In the genomic region with DNA sequence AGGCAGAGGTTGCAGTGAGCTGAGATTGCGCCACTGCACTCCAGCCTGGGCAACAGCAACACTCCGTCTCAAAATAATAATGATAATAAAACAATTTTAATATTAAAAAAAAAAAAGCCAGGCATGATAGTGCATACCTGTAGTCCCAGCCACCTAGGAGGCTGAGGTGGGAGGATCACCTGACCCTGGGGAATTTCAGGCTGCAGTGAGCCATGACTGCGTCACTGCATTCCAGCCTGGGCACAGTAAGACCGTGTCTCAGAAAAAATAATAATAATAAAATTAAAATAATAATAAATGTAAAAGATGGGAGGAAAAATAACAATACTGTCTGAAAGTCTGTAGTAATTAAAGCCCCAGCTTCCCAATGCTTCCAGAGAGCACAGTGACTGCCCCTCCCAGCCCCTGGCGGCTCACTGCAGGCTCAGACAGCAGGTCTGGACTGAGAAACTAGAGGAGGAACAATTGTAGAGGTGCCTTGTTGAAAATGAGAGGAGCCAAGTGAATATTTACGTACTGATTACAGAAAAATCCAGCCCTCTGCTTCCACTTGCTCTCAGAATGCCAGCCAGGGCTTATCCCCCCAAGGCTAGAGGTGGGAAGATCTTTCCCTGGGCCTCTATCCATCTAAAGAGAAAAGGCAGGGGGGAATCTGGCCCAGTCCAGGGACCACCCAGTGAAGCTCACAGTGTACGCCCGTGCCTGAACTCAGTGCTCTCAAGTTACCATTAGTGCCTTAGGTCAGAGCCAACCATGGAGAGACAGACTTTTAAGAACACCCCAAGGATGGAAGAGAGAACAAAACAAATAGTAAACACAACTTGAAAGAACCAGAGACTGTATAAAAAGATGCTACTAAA, we compare ENCODE assay signal across 20 cellular contexts.
DNase-seq lines count a peak whose midpoint lies in the region; ATAC-seq, FAIRE-seq and TF ChIP-seq lines count a peak whose summit lies in the region.
"Had no signal": no experiment of that assay in that cellular context is flagged by ENCODE, and none has a peak within 500 bp of the region (broad histone marks: within the 10 kb centered on the region; RNA-seq: fewer than 3 reads in every experiment).

No MANE protein-coding gene starts in this region.

- no peak overlapping the region for H3K27ac ChIP-seq in HepG2 (ENCODE audit: extremely low read length, insufficient read depth, low read length)
- no peak overlapping the region for H3K27ac ChIP-seq in right lobe of liver
- H3K27ac ChIP-seq in epithelial cell of prostate = peak overlapping the region; percentile 98
- peak overlapping the region; percentile 41 for H3K27ac ChIP-seq in muscle layer of colon (ENCODE audit: low read depth, low read length)

- H2AFZ ChIP-seq in HepG2 (ENCODE audit: low read length) = no peak overlapping the region

- DNase-seq in HepG2 (ENCODE audit: low spot score) = no peak
- no peak for DNase-seq in right lobe of liver
- no peak for DNase-seq in epithelial cell of prostate (ENCODE audit: low read depth, low spot score)
- no peak for DNase-seq in glutamatergic neuron
- DNase-seq in CD14-positive monocyte (ENCODE audit: low spot score) = no peak
- DNase-seq in GM10248 (ENCODE audit: extremely low spot score) = no peak
- DNase-seq: activated CD4-positive, alpha-beta T cell treated with anti-CD3 and anti-CD28 coated beads for 36 hours; cerebellar nuclear complex; COR-L47; left colon; natural killer cell; NCI-H2029 treated with DMSO at 0.1 percent for 48 hours; retina; SIG-M5 had no signal

- peaks cover 77% of the 10 kb centered on the region for H3K4me1 ChIP-seq in HepG2 (ENCODE audit: insufficient read depth, low read length)
- H3K4me1 ChIP-seq in right lobe of liver = peaks cover 0 to 23% (median 0%) of the 10 kb centered on the region in 4 donors
- peaks cover 60% of the 10 kb centered on the region for H3K4me1 ChIP-seq in muscle layer of colon (ENCODE audit: insufficient read depth, low read length)

- H3K4me1 Mint-ChIP-seq in glutamatergic neuron (ENCODE audit: low read depth, unreplicated experiment) (peaks cover 11% of the 10 kb centered on the region), CD14-positive monocyte (no peaks in the 10 kb centered on the region)

- intact Hi-C loops in HepG2 (cut with micrococcal nuclease; ENCODE audit: unreplicated experiment) = no loop called here
- intact Hi-C loops in right lobe of liver (cut with DNase I) = no loop called here
- intact Hi-C loops in CD14-positive monocyte (cut with micrococcal nuclease) = no loop called here

- H3K4me3 Mint-ChIP-seq in glutamatergic neuron (ENCODE audit: unreplicated experiment) = no peak overlapping the region
- H3K4me3 Mint-ChIP-seq in CD14-positive monocyte = no peak overlapping the region
- H3K4me3 Mint-ChIP-seq: activated CD4-positive, alpha-beta T cell treated with anti-CD3 and anti-CD28 coated beads for 36 hours; activated naive CD4-positive, alpha-beta T cell treated with anti-CD3 and anti-CD28 coated beads, Interleukin-2, amount 50 U/mL, for 24 hours; natural killer cell; T-helper 2 cell treated with Interferon-gamma antibody and Interleukin-4, amounts not matched to agents 5 μg/mL and 100 μg/mL, for 36 hours had no signal

- H3K4me3 ChIP-seq in HepG2 (replicated peaks in 1 of 3; ENCODE audit: insufficient read depth in 1 of 3, low read depth in 2 of 3, low read length in 3 of 3) = no peak overlapping the region
- no peak overlapping the region for H3K4me3 ChIP-seq in right lobe of liver
- no peak overlapping the region for H3K4me3 ChIP-seq in muscle layer of colon (ENCODE audit: low read depth in 1 of 2, low read length in 2 of 2)

- no peak overlapping the region for H3K4me2 ChIP-seq in HepG2 (ENCODE audit: low read depth, low read length)

- TF ChIP-seq RAD21 in HepG2 (CRISPR knock-in tag; IDR thresholded peaks at IDR 0.05) = no peak

- TF ChIP-seq POLR2A in HepG2 (IDR thresholded peaks at IDR 0.05; ENCODE audit: insufficient read depth in 1 of 2, low read depth in 2 of 2, low read length in 2 of 2) (no peak), right lobe of liver (IDR thresholded peaks at IDR 0.05) (no peak), GM18505 (IDR thresholded peaks at IDR 0.05; ENCODE audit: borderline replicate concordance, extremely low read depth, insufficient read depth, insufficient read length) (no peak)

- H3K36me3 Mint-ChIP-seq in glutamatergic neuron (ENCODE audit: unreplicated experiment) (peaks cover 3% of the 10 kb centered on the region), CD14-positive monocyte (no peaks in the 10 kb centered on the region)
- H3K36me3 Mint-ChIP-seq: activated naive CD4-positive, alpha-beta T cell treated with anti-CD3 and anti-CD28 coated beads, Interleukin-2, amount 50 U/mL, for 24 hours; natural killer cell had no signal

- peaks cover 5% of the 10 kb centered on the region for H3K27me3 Mint-ChIP-seq in glutamatergic neuron (ENCODE audit: unreplicated experiment)
- H3K27me3 Mint-ChIP-seq in CD14-positive monocyte (ENCODE audit: low read depth in 3 of 3) = peaks cover 22 to 52% (median 41%) of the 10 kb centered on the region in 3 donors

- in situ Hi-C loops in HepG2 (cut with HindIII; ENCODE audit: extremely low pct_ligation_motif_present, low pct_unique_long_range_greater_than_20kb) = no loop called here

- H4K20me1 ChIP-seq in HepG2 (ENCODE audit: insufficient read depth, low read length) = peaks cover 10% of the 10 kb centered on the region

- ATAC-seq in HepG2 = peak; percentile 48; the same call in 2 of the 3 replicates
- no peak for ATAC-seq in right lobe of liver
- no peak for ATAC-seq in GM18505 (IDR thresholded peaks at IDR 0.05; ENCODE audit: unreplicated experiment)
- ATAC-seq: activated CD4-positive, alpha-beta T cell treated with anti-CD3 and anti-CD28 coated beads for 36 hours; left colon; natural killer cell had no signal

- no peak for FAIRE-seq in HepG2 (lab: Jason Lieb, UNC)
- FAIRE-seq: endothelial cell of umbilical vein, G401.6 had no signal

- TF ChIP-seq CTCF in HepG2 (CRISPR knock-in tag; IDR thresholded peaks at IDR 0.05) (no peak), right lobe of liver (IDR thresholded peaks at IDR 0.05) (no peak), glutamatergic neuron (IDR thresholded peaks at IDR 0.05; ENCODE audit: partially characterized antibody, unreplicated experiment) (no peak), CD14-positive monocyte (IDR thresholded peaks at IDR 0.05) (no peak), GM10248 (IDR thresholded peaks at IDR 0.05; ENCODE audit: control extremely low read depth, extremely low read depth, low read depth, missing control alignments) (no peak)

- WGBS in HepG2 (ENCODE audit: low lambda C conversion rate) = 94% methylated on average over 8 of the region's 8 CpGs
- WGBS in right lobe of liver (ENCODE audit: insufficient coverage, low coverage, low lambda C conversion rate, missing lambda C conversion rate) = 84% methylated on average over 5 of the region's 8 CpGs

- POLR2A ChIA-PET in HepG2 (lab: Yijun Ruan, JAX) (no interaction called here), GM10248 (lab: Yijun Ruan, JAX) (no interaction called here)

- peaks cover 80% of the 10 kb centered on the region for H3K79me2 ChIP-seq in HepG2 (ENCODE audit: insufficient read depth, low read length)

- no peak overlapping the region for H3K9ac ChIP-seq in HepG2 (ENCODE audit: insufficient read depth, low read depth, low read length)
- no peak overlapping the region for H3K9ac ChIP-seq in muscle layer of colon (ENCODE audit: low read length)

- no peak for TF ChIP-seq EP300 in HepG2 (IDR thresholded peaks at IDR 0.05; ENCODE audit: low read depth in 2 of 2, low read length in 2 of 2)
- no peak for TF ChIP-seq EP300 in HepG2 (CRISPR knock-in tag; IDR thresholded peaks at IDR 0.05; ENCODE audit: borderline replicate concordance)

- no peaks in the 10 kb centered on the region for H3K36me3 ChIP-seq in HepG2 (replicated peaks in 1 of 2; ENCODE audit: control insufficient read depth in 1 of 2, insufficient read depth in 2 of 2, low read length in 2 of 2)
- no peaks in the 10 kb centered on the region for H3K36me3 ChIP-seq in right lobe of liver
- H3K36me3 ChIP-seq in muscle layer of colon (ENCODE audit: insufficient read depth, low read length) = no peaks in the 10 kb centered on the region

- H3K9me3 ChIP-seq in HepG2 (ENCODE audit: low read length) (no peaks in the 10 kb centered on the region), right lobe of liver (no peaks in the 10 kb centered on the region), muscle layer of colon (ENCODE audit: low read length) (no peaks in the 10 kb centered on the region)

- CTCF ChIA-PET in HepG2 (lab: Yijun Ruan, JAX; ENCODE audit: low intra/inter-chr PET ratio, low total read pairs) = no interaction called here
- CTCF ChIA-PET in GM10248 (lab: Yijun Ruan, JAX) = interaction anchor here (0.8 to 1.9 kb wide), 2 partner anchors 10 to 1198 kb away, joined by 3 to 5 read pairs; no protein-coding TSS in a partner anchor

- H3K9me3 Mint-ChIP-seq in glutamatergic neuron (ENCODE audit: unreplicated experiment) = no peaks in the 10 kb centered on the region
- H3K9me3 Mint-ChIP-seq in CD14-positive monocyte = no peaks in the 10 kb centered on the region
- H3K9me3 Mint-ChIP-seq: activated naive CD4-positive, alpha-beta T cell treated with anti-CD3 and anti-CD28 coated beads, Interleukin-2, amount 50 U/mL, for 24 hours; natural killer cell; T-helper 2 cell treated with Interferon-gamma antibody and Interleukin-4, amounts not matched to agents 5 μg/mL and 100 μg/mL, for 36 hours had no signal

- BruUV-seq in HepG2 (replicated peaks; lab: Mats Ljungman, UMichigan) = no TSS peak

- H3K27me3 ChIP-seq in HepG2 (ENCODE audit: control insufficient read depth in 1 of 2, insufficient read depth in 2 of 2, low read length in 2 of 2) = no peaks in the 10 kb centered on the region; a peak in 1 of 5 replicates
- H3K27me3 ChIP-seq in right lobe of liver = no peaks in the 10 kb centered on the region
- H3K27me3 ChIP-seq in muscle layer of colon (ENCODE audit: control insufficient read depth in 1 of 2, insufficient read depth in 2 of 2, low read length in 2 of 2) = no peaks in the 10 kb centered on the region

- H3K27ac Mint-ChIP-seq in glutamatergic neuron (ENCODE audit: unreplicated experiment) = no peak overlapping the region
- no peak overlapping the region for H3K27ac Mint-ChIP-seq in CD14-positive monocyte
- H3K27ac Mint-ChIP-seq: activated CD4-positive, alpha-beta T cell treated with anti-CD3 and anti-CD28 coated beads for 36 hours; activated naive CD4-positive, alpha-beta T cell treated with anti-CD3 and anti-CD28 coated beads, Interleukin-2, amount 50 U/mL, for 24 hours; natural killer cell; T-helper 2 cell treated with Interferon-gamma antibody and Interleukin-4, amounts not matched to agents 5 μg/mL and 100 μg/mL, for 36 hours had no signal

TF ChIP-seq in HepG2, 621 proteins besides CTCF, POLR2A, EP300 and RAD21 (continues in another document):
- TF ChIP-seq ZSCAN20 (CRISPR knock-in tag; IDR thresholded peaks at IDR 0.05; ENCODE audit: borderline replicate concordance) = no peak

Comparison
In these comparisons a context has a peak if more than half of its experiments do, and no peak if none do; other contexts are left out.
1. H3K27ac ChIP-seq: peak in epithelial cell of prostate (single experiment) and muscle layer of colon (single experiment); none in HepG2 (single experiment) and right lobe of liver (0 of 3).